11 cellular contexts compared by ENCODE assay signal in genomic region chr1:203534526-203534925, GRCh38. TPM values are rescaled to one million over a fixed set of nuclear protein-coding genes. Genes with fewer than 3 reads are reported as not detected.
A peak's percentile ranks its signal among the peaks of the same experiment; 100 is the strongest.
DNase-seq lines count a peak whose midpoint lies in the region; ATAC-seq and TF ChIP-seq lines count a peak whose summit lies in the region.
"Had no signal": no experiment of that assay in that cellular context is flagged by ENCODE, and none has a peak within 500 bp of the region (broad histone marks: within the 10 kb centered on the region; RNA-seq: fewer than 3 reads in every experiment).

No MANE protein-coding gene starts in this region.

- H3K14ac ChIP-seq in H9 (ENCODE audit: insufficient read depth, low read length): no peak overlapping the region

- H2BK5ac ChIP-seq in H9 (ENCODE audit: insufficient read length, low read length): no peak overlapping the region

- H3K4me3 ChIP-seq in body of pancreas (no peak overlapping the region), kidney epithelial cell (ENCODE audit: low read depth, low read length) (no peak overlapping the region), thoracic aorta (no peak overlapping the region)

- no peaks in the 10 kb centered on the region for H3K36me3 Mint-ChIP-seq in H9 (ENCODE audit: insufficient read depth in 1 of 3, low read depth in 3 of 3)
- H3K36me3 Mint-ChIP-seq: WTC11 had no signal

- H4K8ac ChIP-seq in H9 (replicated peaks; ENCODE audit: insufficient read length, low read depth, low read length): no peak overlapping the region

- DNase-seq in HCEC 1CT: peak; percentile 95
- peak; percentile 45 to 75 (median 60) for DNase-seq in body of pancreas
- peak; percentile 74 for DNase-seq in kidney epithelial cell (ENCODE audit: low read depth)
- DNase-seq in thoracic aorta (ENCODE audit: low spot score): peak; percentile 81
- no peak for DNase-seq in stimulated activated naive CD8-positive, alpha-beta T cell treated with anti-CD3 and anti-CD28 coated beads, Interleukin-15, Interleukin-2, amounts not matched to agents 100 U/mL and 50 U/mL, for 24 hours
- no peak for DNase-seq in GF-D8 (lab: John Stamatoyannopoulos, UW)
- DNase-seq in H9: no peak
- no peak for DNase-seq in NCI-H2171 treated with DMSO at 0.1 percent for 48 hours (lab: John Stamatoyannopoulos, UW)
- DNase-seq: GDM1, NCI-H69 had no signal

- no peak overlapping the region for H2AK5ac ChIP-seq in H9 (ENCODE audit: insufficient read length, low read length)

- H3K79me2 ChIP-seq in H9 (ENCODE audit: insufficient read depth, low read length): no peaks in the 10 kb centered on the region

- H3K27ac ChIP-seq in body of pancreas (no peak overlapping the region), thoracic aorta (peak overlapping the region; percentile 49 to 72), H9 (ENCODE audit: insufficient read length, low read depth, low read length) (no peak overlapping the region)

- H3K79me1 ChIP-seq in H9 (ENCODE audit: insufficient read depth, low read depth, low read length, poor library complexity, severe bottlenecking): no peaks in the 10 kb centered on the region

- no peak overlapping the region for H3K4me3 Mint-ChIP-seq in H9
- H3K4me3 Mint-ChIP-seq: WTC11 had no signal

- no peaks in the 10 kb centered on the region; the same call in 1 of the 2 replicates for H3K27me3 Mint-ChIP-seq in H9 (ENCODE audit: low read depth)

- H3T11ph ChIP-seq in H9 (ENCODE audit: low read length): no peak overlapping the region

- no peak overlapping the region for H3K4me2 ChIP-seq in H9 (ENCODE audit: insufficient read depth, insufficient read length, low read length)

- no peaks in the 10 kb centered on the region for H3K36me3 ChIP-seq in body of pancreas (replicated peaks in 1 of 2; ENCODE audit: insufficient read depth in 1 of 2, low read depth in 2 of 2)
- H3K36me3 ChIP-seq in kidney epithelial cell (ENCODE audit: control insufficient read depth, insufficient read depth, low read length): no peaks in the 10 kb centered on the region
- H3K36me3 ChIP-seq in thoracic aorta: no peaks in the 10 kb centered on the region

- no peak overlapping the region for H3K18ac ChIP-seq in H9 (ENCODE audit: insufficient read length, low read depth, low read length)

- peaks cover 28% of the 10 kb centered on the region for H3K4me1 ChIP-seq in body of pancreas
- peaks cover 10 to 50% of the 10 kb centered on the region in 2 donors for H3K4me1 ChIP-seq in thoracic aorta (ENCODE audit: control insufficient read depth in 1 of 2, low read depth in 2 of 2)
- H3K4me1 ChIP-seq in H9 (ENCODE audit: insufficient read depth, low read length): peaks cover 2% of the 10 kb centered on the region; the same call in 1 of the 2 replicates

- no peak overlapping the region for H2BK15ac ChIP-seq in H9 (ENCODE audit: low read depth, low read length)

- no peaks in the 10 kb centered on the region for H4K20me1 ChIP-seq in H9 (ENCODE audit: control insufficient read depth, insufficient read depth, insufficient read length)

- WGBS in body of pancreas, 2 donors: 83 to 86% methylated on average over 3 of the region's 3 CpGs
- WGBS in H9 (ENCODE audit: extremely low coverage, insufficient read length, low lambda C conversion rate): no CpG with 5 or more reads among the region's 3 CpGs

- no peaks in the 10 kb centered on the region for H3K23me2 ChIP-seq in H9 (ENCODE audit: insufficient read length, low read depth, low read length, poor library complexity, severe bottlenecking)

- H3K9me3 Mint-ChIP-seq in H9: no peaks in the 10 kb centered on the region
- H3K9me3 Mint-ChIP-seq: WTC11 had no signal

- ATAC-seq in body of pancreas: no peak
- peak; percentile 59 for ATAC-seq in thoracic aorta (ENCODE audit: insufficient number of reproducible peaks, low FRiP score, low read depth)
- ATAC-seq in stimulated activated naive CD8-positive, alpha-beta T cell treated with anti-CD3 and anti-CD28 coated beads, Interleukin-15, Interleukin-2, amounts not matched to agents 100 U/mL and 50 U/mL, for 24 hours: no peak
- ATAC-seq: WTC11 had no signal

- H4K91ac ChIP-seq in H9 (ENCODE audit: insufficient read length, low read depth, low read length): no peak overlapping the region

- no peak overlapping the region for H3K9ac ChIP-seq in H9 (ENCODE audit: extremely low read depth, insufficient read length, low read length)

- H3K27me3 ChIP-seq in body of pancreas: no peaks in the 10 kb centered on the region
- H3K27me3 ChIP-seq in kidney epithelial cell (ENCODE audit: control insufficient read depth, insufficient read depth, low read length): no peaks in the 10 kb centered on the region
- H3K27me3 ChIP-seq in thoracic aorta (replicated peaks; ENCODE audit: insufficient read depth): no peaks in the 10 kb centered on the region
- H3K27me3 ChIP-seq in H9 (ENCODE audit: insufficient read depth, low read length): no peaks in the 10 kb centered on the region

- H3K4ac ChIP-seq in H9 (ENCODE audit: low read depth, low read length): no peak overlapping the region

- H3K56ac ChIP-seq in H9 (ENCODE audit: insufficient read length, low read depth, low read length): no peak overlapping the region

- no peak overlapping the region; a peak in 1 of 7 replicates for H3K27ac Mint-ChIP-seq in H9
- H3K27ac Mint-ChIP-seq: WTC11 had no signal

- no peak for TF ChIP-seq CTCF in body of pancreas (IDR thresholded peaks at IDR 0.05)
- no peak for TF ChIP-seq CTCF in kidney epithelial cell (IDR thresholded peaks at IDR 0.05; ENCODE audit: insufficient read depth, low read length, poor library complexity, severe bottlenecking)
- no peak for TF ChIP-seq CTCF in thoracic aorta (IDR thresholded peaks at IDR 0.05)
- no peak for TF ChIP-seq CTCF in H9 (conservative IDR thresholded peaks at IDR 0.05)

- intact Hi-C loops in body of pancreas (cut with DNase I): no loop called here

- H3K9me3 ChIP-seq in body of pancreas (no peaks in the 10 kb centered on the region), thoracic aorta (no peaks in the 10 kb centered on the region), H9 (ENCODE audit: control insufficient read depth, low read depth, low read length) (no peaks in the 10 kb centered on the region)

- H2BK120ac ChIP-seq in H9 (ENCODE audit: low read depth, low read length, poor library complexity, severe bottlenecking): no peak overlapping the region

- no peak overlapping the region for H2BK12ac ChIP-seq in H9 (ENCODE audit: insufficient read length, low read depth, low read length)

- no peak overlapping the region for H2AFZ ChIP-seq in H9 (ENCODE audit: low read length)

- TF ChIP-seq POLR2A in body of pancreas (IDR thresholded peaks at IDR 0.05): no peak

- H3K4me1 Mint-ChIP-seq in H9: peaks cover 7 to 8% of the 10 kb centered on the region in 2 experiments

- H3K23ac ChIP-seq in H9 (ENCODE audit: insufficient read length, low read depth, low read length): no peak overlapping the region

- no peak overlapping the region for H2BK20ac ChIP-seq in H9 (ENCODE audit: low read depth, low read length, poor library complexity, severe bottlenecking)

- no peak overlapping the region for H4K5ac ChIP-seq in H9 (ENCODE audit: insufficient read length, low read depth, low read length)

RNA-seq across cellular contexts. Expression of gene OPTC, which starts 40.6 kb away (rescaled TPM):
- total RNA-seq in body of pancreas (not detected), kidney epithelial cell (not detected in 2 replicates), thoracic aorta (not detected), H9 (2021) (0.68 and 1.1 TPM in 2 replicates)

RNA-seq across cellular contexts. Expression of gene PRELP, which starts 58.9 kb away (rescaled TPM):
- total RNA-seq in body of pancreas (10 to 100 TPM; 14.8 to 28.0 TPM), kidney epithelial cell (under 0.01 TPM in 1 of 2 replicates, not detected in the other), thoracic aorta (100 to 1,000 TPM; 232 to 244 TPM), H9 (2021) (0.07 and 0.09 TPM in 2 replicates)

Comparison
In these comparisons a context has a peak if more than half of its experiments do, and no peak if none do; other contexts are left out.
1. DNase-seq: peak in HCEC 1CT (single experiment), body of pancreas (4 of 4), kidney epithelial cell (single experiment) and thoracic aorta (single experiment); none in stimulated activated naive CD8-positive, alpha-beta T cell treated with anti-CD3 and anti-CD28 coated beads, Interleukin-15, Interleukin-2, amounts not matched to agents 100 U/mL and 50 U/mL, for 24 hours (single experiment), GF-D8 (single experiment), H9 (single experiment) and NCI-H2171 treated with DMSO at 0.1 percent for 48 hours (single experiment).
2. H3K27ac ChIP-seq: peak in thoracic aorta (2 of 2); none in body of pancreas (0 of 4) and H9 (single experiment).
3. RNA of gene PRELP, which starts 58.9 kb away (total RNA-seq): 232 to 244 TPM in thoracic aorta and 14.8 to 28.0 TPM in body of pancreas; 0.07 to 0.09 TPM in H9 and under 0.01 TPM in kidney epithelial cell; every median in the first group is over 10 times any median in the second.